ENCODE assay signal across 1 cellular context in the genomic region with DNA sequence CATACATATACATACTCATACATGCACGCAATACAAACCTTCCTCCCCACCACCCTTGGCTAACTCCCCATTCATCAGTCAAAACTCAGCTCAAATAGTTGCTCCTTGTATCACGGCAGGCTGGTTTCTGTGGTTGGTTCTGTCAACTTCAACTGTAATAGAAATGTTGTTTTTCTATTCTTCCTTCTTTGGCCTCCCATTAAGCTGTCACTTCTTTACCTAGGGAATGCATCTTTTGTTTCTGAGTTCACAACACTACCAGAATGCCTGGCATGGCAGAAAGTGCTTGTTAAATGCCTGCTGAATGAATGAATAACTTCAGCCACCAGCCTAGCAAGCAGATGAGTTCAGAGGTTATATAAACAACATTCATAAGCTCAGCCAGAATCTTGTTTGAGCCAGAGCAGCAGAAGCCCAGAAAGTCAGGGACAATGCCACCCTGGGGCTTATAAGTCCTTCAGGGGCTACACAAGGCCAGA.
TF ChIP-seq lines count a peak whose summit lies in the region.

No MANE protein-coding gene starts in this region.

TF ChIP-seq in HEK293T, 16 proteins besides CTCF, POLR2A, EP300 and RAD21 (continued from another document):
- TF ChIP-seq HDGF (IDR thresholded peaks at IDR 0.05; ENCODE audit: borderline replicate concordance) (no peak), L3MBTL2 (conservative IDR thresholded peaks at IDR 0.05) (no peak)
